In genomic region chr3:8606666-8607065, GRCh38 we compare ENCODE assay signal across 17 cellular contexts. TPM values are rescaled to one million over a fixed set of nuclear protein-coding genes. Genes with fewer than 3 reads are reported as not detected.
"Had no signal": no experiment of that assay in that cellular context is flagged by ENCODE, and none has a peak within 500 bp of the region (broad histone marks: within the 10 kb centered on the region; RNA-seq: fewer than 3 reads in every experiment).

No MANE protein-coding gene starts in this region.

- H3K27me3 Mint-ChIP-seq: activated naive CD4-positive, alpha-beta T cell treated with anti-CD3 and anti-CD28 coated beads, Interleukin-2, amount 10 ng/mL, durations not matched to agents 7 days and 5 days had no signal

- H3K4me3 ChIP-seq: adrenal gland, colonic mucosa, gastrocnemius medialis, ovary, transverse colon had no signal

- H3K36me3 ChIP-seq: adrenal gland, colonic mucosa, gastrocnemius medialis, ovary, transverse colon had no signal

- H3K27me3 ChIP-seq: adrenal gland, colonic mucosa, gastrocnemius medialis, ovary, transverse colon had no signal

- ATAC-seq: naive thymus-derived CD4-positive, alpha-beta T cell; stimulated activated effector memory CD8-positive, alpha-beta T cell treated with anti-CD3 and anti-CD28 coated beads, Interleukin-12 subunit alpha, Interleukin-12 subunit beta, amount 100 ng/mL, for 72 hours had no signal

- H3K9me3 ChIP-seq: adrenal gland, colonic mucosa, gastrocnemius medialis, ovary, transverse colon had no signal

- H3K4me1 ChIP-seq: colonic mucosa had no signal

- H3K36me3 Mint-ChIP-seq: activated naive CD4-positive, alpha-beta T cell treated with anti-CD3 and anti-CD28 coated beads, Interleukin-2, amount 10 ng/mL, durations not matched to agents 7 days and 5 days; naive thymus-derived CD4-positive, alpha-beta T cell; stimulated activated effector memory CD8-positive, alpha-beta T cell treated with anti-CD3 and anti-CD28 coated beads, Interleukin-12 subunit alpha, Interleukin-12 subunit beta, amount 100 ng/mL, for 72 hours had no signal

- H3K4me1 Mint-ChIP-seq: activated naive CD4-positive, alpha-beta T cell treated with anti-CD3 and anti-CD28 coated beads, Interleukin-2, amount 10 ng/mL, durations not matched to agents 7 days and 5 days; naive thymus-derived CD4-positive, alpha-beta T cell; stimulated activated effector memory CD8-positive, alpha-beta T cell treated with anti-CD3 and anti-CD28 coated beads, Interleukin-12 subunit alpha, Interleukin-12 subunit beta, amount 100 ng/mL, for 72 hours had no signal

- H3K27ac ChIP-seq: adrenal gland, colonic mucosa, ovary, transverse colon had no signal

- H3K9me3 Mint-ChIP-seq: activated naive CD4-positive, alpha-beta T cell treated with anti-CD3 and anti-CD28 coated beads, Interleukin-2, amount 10 ng/mL, durations not matched to agents 7 days and 5 days; activated T-helper 2 cell treated with anti-CD3 and anti-CD28 coated beads, Interferon-gamma antibody, Interleukin-2, Interleukin-4, amounts not matched to agents 10 μg/mL and 5 μg/mL and 100 μg/mL, durations not matched to agents 14 hours and 24 hours and 36 hours; stimulated activated effector memory CD8-positive, alpha-beta T cell treated with anti-CD3 and anti-CD28 coated beads, Interleukin-12 subunit alpha, Interleukin-12 subunit beta, amount 100 ng/mL, for 72 hours had no signal

- DNase-seq: activated CD4-positive, alpha-beta T cell treated with anti-CD3 and anti-CD28 coated beads, Interleukin-2, amount 50 U/mL, for 1 hour; activated naive CD4-positive, alpha-beta T cell treated with anti-CD3 and anti-CD28 coated beads, Interleukin-2, amount 10 ng/mL, durations not matched to agents 7 days and 5 days; activated T-cell treated with anti-CD3 and anti-CD28 coated beads for 4 hours; adrenal gland; colonic mucosa; effector CD4-positive, alpha-beta T cell; gastrocnemius medialis; kidney; left ventricle myocardium superior; midbrain; naive thymus-derived CD4-positive, alpha-beta T cell; ovary; transverse colon had no signal

- H3K4me3 Mint-ChIP-seq: activated naive CD4-positive, alpha-beta T cell treated with anti-CD3 and anti-CD28 coated beads, Interleukin-2, amount 10 ng/mL, durations not matched to agents 7 days and 5 days; naive thymus-derived CD4-positive, alpha-beta T cell; stimulated activated effector memory CD8-positive, alpha-beta T cell treated with anti-CD3 and anti-CD28 coated beads, Interleukin-12 subunit alpha, Interleukin-12 subunit beta, amount 100 ng/mL, for 72 hours had no signal

- H3K27ac Mint-ChIP-seq: activated naive CD4-positive, alpha-beta T cell treated with anti-CD3 and anti-CD28 coated beads, Interleukin-2, amount 10 ng/mL, durations not matched to agents 7 days and 5 days; activated T-helper 2 cell treated with anti-CD3 and anti-CD28 coated beads, Interferon-gamma antibody, Interleukin-2, Interleukin-4, amounts not matched to agents 10 μg/mL and 5 μg/mL and 100 μg/mL, durations not matched to agents 14 hours and 24 hours and 36 hours; naive thymus-derived CD4-positive, alpha-beta T cell; stimulated activated effector memory CD8-positive, alpha-beta T cell treated with anti-CD3 and anti-CD28 coated beads, Interleukin-12 subunit alpha, Interleukin-12 subunit beta, amount 100 ng/mL, for 72 hours had no signal

RNA-seq across cellular contexts. Expression of gene SSUH2, which starts 37.9 kb away (rescaled TPM):
- total RNA-seq: activated CD8-positive, alpha-beta memory T cell treated with anti-CD3 and anti-CD28 coated beads for 36 hours; fibroblast of lung; naive thymus-derived CD4-positive, alpha-beta T cell had no signal
